ENCODE assay signal across 8 cellular contexts in the genomic region with DNA sequence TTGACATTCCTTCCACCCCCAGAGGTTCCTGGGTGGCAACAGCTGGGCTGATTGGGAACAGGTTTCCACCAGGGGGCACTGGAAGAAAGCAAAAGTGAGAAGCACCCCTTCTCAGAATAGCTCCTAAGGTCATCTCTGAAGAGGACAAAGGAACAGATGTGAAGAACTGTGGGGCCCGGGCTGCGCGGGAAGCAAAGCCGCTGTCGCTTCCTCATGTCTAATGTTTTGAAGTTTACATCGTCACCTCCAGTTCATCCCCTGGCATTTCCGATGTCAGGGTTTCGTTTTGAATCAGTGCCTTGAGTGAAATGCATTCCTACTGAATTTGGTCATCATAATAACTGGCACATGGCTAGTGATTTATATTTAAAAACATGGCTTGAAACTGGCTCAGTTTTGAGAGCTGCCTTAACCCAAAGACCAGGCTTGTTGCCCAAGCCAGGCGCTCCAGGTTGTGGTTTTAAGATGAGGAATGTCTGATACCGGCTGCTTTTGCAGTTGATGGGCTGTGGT. TPM values are rescaled to one million over a fixed set of nuclear protein-coding genes. Genes with fewer than 3 reads are reported as not detected.
DNase-seq lines count a peak whose midpoint lies in the region; ATAC-seq and TF ChIP-seq lines count a peak whose summit lies in the region.

No MANE protein-coding gene starts in this region.

- peak overlapping the region; percentile 94 for H3K27ac Mint-ChIP-seq in Caco-2 (ENCODE audit: unreplicated experiment)

- H3K27me3 ChIP-seq in Caco-2 (replicated peaks; ENCODE audit: control insufficient read depth, insufficient read depth, low read length) (no peaks in the 10 kb centered on the region), osteoblast (ENCODE audit: insufficient read depth, low read length) (peaks cover 3% of the 10 kb centered on the region), tibial artery (no peaks in the 10 kb centered on the region)

- no peaks in the 10 kb centered on the region for H3K79me2 ChIP-seq in osteoblast (ENCODE audit: insufficient read depth, low read length)

- H3K27ac ChIP-seq in osteoblast (ENCODE audit: low read depth, low read length) (peak overlapping the region; percentile 9), tibial artery (peak overlapping the region; percentile 25 to 43)

- H3K4me3 ChIP-seq in Caco-2 (ENCODE audit: low read depth, low read length) (no peak overlapping the region), osteoblast (ENCODE audit: insufficient read depth, low read length) (peak overlapping the region; percentile 63), tibial artery (peak overlapping the region; percentile 32 to 42)

- H3K4me1 ChIP-seq in Caco-2: peaks cover 59% of the 10 kb centered on the region
- peaks cover 15% of the 10 kb centered on the region for H3K4me1 ChIP-seq in osteoblast (ENCODE audit: insufficient read depth, low read length)
- H3K4me1 ChIP-seq in tibial artery: peaks cover 0 to 28% (median 9%) of the 10 kb centered on the region in 4 donors

- POLR2A ChIA-PET in Caco-2 (lab: Charles Lee): interaction anchor here (0.7 kb wide), 1 partner anchor 477 kb away, joined by 8 read pairs; no protein-coding TSS in a partner anchor

- H3K9me3 Mint-ChIP-seq in Caco-2 (ENCODE audit: unreplicated experiment): no peaks in the 10 kb centered on the region

- H4K20me1 ChIP-seq in osteoblast (ENCODE audit: insufficient read depth, low read length): no peaks in the 10 kb centered on the region

- intact Hi-C loops in Caco-2 (cut with micrococcal nuclease; ENCODE audit: unreplicated experiment): loop anchor here (1.0 to 5.0 kb wide), 6 partner anchors 13 to 418 kb away; partner anchors contain the start of gene TEC
- intact Hi-C loops in tibial artery (cut with DNase I; ENCODE audit: low total_unique reads): no loop called here

- peak overlapping the region; percentile 52 for H2AFZ ChIP-seq in osteoblast (ENCODE audit: low read length)

- peak; percentile 88 to 89 for DNase-seq in Caco-2
- peak; percentile 66 for DNase-seq in HPDE6-E6E7 (ENCODE audit: extremely low spot score)
- DNase-seq in RPMI7951 (ENCODE audit: low read depth): peak; percentile 97
- DNase-seq in activated T-helper 1 cell treated with Interleukin-2 at 50 U/mL for 16 hours (ENCODE audit: low read depth): peak; percentile 47
- peak; percentile 72 for DNase-seq in fibroblast of the conjunctiva (ENCODE audit: low read depth)
- DNase-seq in osteoblast (ENCODE audit: insufficient read length, low spot score, missing footprints): peak; percentile 86
- DNase-seq in tibial artery: peak; percentile 45 to 70

- no peaks in the 10 kb centered on the region for H3K27me3 Mint-ChIP-seq in Caco-2 (ENCODE audit: insufficient read depth, unreplicated experiment)

- ATAC-seq in GM21367 (IDR thresholded peaks at IDR 0.05; ENCODE audit: unreplicated experiment): peak; percentile 84

- H3K36me3 Mint-ChIP-seq in Caco-2 (ENCODE audit: insufficient read depth, unreplicated experiment): peaks cover 8% of the 10 kb centered on the region

- TF ChIP-seq CTCF in Caco-2 (IDR thresholded peaks at IDR 0.05; ENCODE audit: insufficient read depth in 1 of 2, low read depth in 1 of 2, low read length in 1 of 2, severe bottlenecking in 1 of 2, unreplicated experiment in 1 of 2) (peak; percentile 72 to 77), osteoblast (IDR thresholded peaks at IDR 0.05; ENCODE audit: extremely low read depth, low read depth, low read length) (peak; percentile 70), tibial artery (IDR thresholded peaks at IDR 0.05) (peak; percentile 42 to 46)

- CTCF ChIA-PET in Caco-2 (lab: Charles Lee): interaction anchor here (0.6 to 1.6 kb wide), 11 partner anchors 8 to 418 kb away, joined by 3 to 8 read pairs (median 4); no protein-coding TSS in a partner anchor

- no peaks in the 10 kb centered on the region for H3K36me3 ChIP-seq in Caco-2 (ENCODE audit: control insufficient read depth, insufficient read depth, low read length)
- H3K36me3 ChIP-seq in osteoblast (ENCODE audit: insufficient read depth, low read length): no peaks in the 10 kb centered on the region
- no peaks in the 10 kb centered on the region for H3K36me3 ChIP-seq in tibial artery

- H3K4me1 Mint-ChIP-seq in Caco-2 (ENCODE audit: low read depth, unreplicated experiment): peaks cover 41% of the 10 kb centered on the region

- peak overlapping the region; percentile 83 for H3K4me2 ChIP-seq in osteoblast (ENCODE audit: insufficient read depth, low read length)

- peak overlapping the region; percentile 66 for H3K4me3 Mint-ChIP-seq in Caco-2 (ENCODE audit: unreplicated experiment)

- no TSS peak for BruUV-seq in Caco-2 (replicated peaks; lab: Mats Ljungman, UMichigan)

- H3K9me3 ChIP-seq in Caco-2 (no peaks in the 10 kb centered on the region), osteoblast (ENCODE audit: low read depth, low read length) (no peaks in the 10 kb centered on the region), tibial artery (no peaks in the 10 kb centered on the region)

RNA-seq across cellular contexts. Expression of gene TXK, which starts 6.1 kb away (rescaled TPM):
- total RNA-seq in Caco-2 (2022) (0.63 and 1.7 TPM in 2 replicates), osteoblast (0.59 and 0.72 TPM in 2 replicates)
- 2.3 and 2.5 TPM in 2 replicates for total RNA-seq in RPMI7951 (2014; rRNA removed; shearing (Covaris generic))

Comparison
In these comparisons a context has a peak if more than half of its experiments do, and no peak if none do; other contexts are left out.
1. DNase-seq: peak in every context shown above with its lines; median percentile 97 in RPMI7951; 88 in Caco-2; 86 in osteoblast; 72 in fibroblast of the conjunctiva; 66 in HPDE6-E6E7; 58 in tibial artery; 47 in activated T-helper 1 cell treated with Interleukin-2 at 50 U/mL for 16 hours.